Comparison of ENCODE assay signal across 8 cellular contexts in the genomic region with DNA sequence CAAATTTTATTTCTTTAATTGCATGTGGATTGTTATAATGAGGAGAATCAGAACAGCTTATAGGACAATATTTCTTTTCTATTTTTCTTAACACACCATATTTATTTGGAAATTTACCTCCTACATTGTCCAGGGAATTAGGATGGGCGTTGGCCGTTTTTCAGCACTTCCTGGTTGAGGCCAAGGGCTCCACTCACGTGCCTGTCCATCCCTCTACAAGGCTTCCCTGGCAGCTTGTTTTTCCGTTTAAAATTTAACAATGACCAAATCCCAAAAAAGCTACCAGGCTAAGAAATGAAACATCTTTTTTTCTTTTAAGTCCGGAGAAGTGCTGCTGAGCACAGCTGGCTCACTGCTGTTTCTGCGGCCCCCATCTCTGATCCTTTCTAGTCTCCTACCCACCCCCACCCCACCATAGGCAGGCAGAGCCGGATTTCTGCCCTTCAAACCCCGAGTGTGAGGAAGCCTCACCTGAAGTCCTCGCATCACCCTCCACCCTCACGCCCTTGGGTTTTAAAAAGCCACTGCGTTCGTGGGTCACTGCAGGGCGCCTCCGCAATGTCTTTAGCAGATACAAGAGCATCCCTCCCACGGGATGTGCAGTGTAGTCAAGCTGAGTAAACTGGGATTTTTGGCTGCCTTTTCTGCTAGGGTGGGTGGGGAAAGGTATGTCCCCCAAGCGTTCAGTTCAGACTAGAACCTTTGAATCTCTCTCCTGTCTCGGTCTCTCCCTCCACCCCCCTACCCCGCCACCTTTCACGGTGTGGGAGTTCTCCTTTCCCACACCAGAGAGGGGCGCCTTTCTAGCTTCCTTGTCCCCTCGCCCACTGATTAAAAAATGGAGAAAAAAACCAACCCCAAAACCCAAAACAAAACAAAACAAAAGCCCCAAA. TPM values are rescaled to one million over a fixed set of nuclear protein-coding genes. Genes with fewer than 3 reads are reported as not detected.
A peak's percentile ranks its signal among the peaks of the same experiment; 100 is the strongest.
DNase-seq lines count a peak whose midpoint lies in the region; ATAC-seq and TF ChIP-seq lines count a peak whose summit lies in the region.

No MANE protein-coding gene starts in this region.

- ATAC-seq in GM18511 (IDR thresholded peaks at IDR 0.05; ENCODE audit: unreplicated experiment) (peak; percentile 7), GM18858 (IDR thresholded peaks at IDR 0.05; ENCODE audit: unreplicated experiment) (no peak)

- no peaks in the 10 kb centered on the region for H3K9me3 Mint-ChIP-seq in MCF 10A (ENCODE audit: unreplicated experiment)
- H3K9me3 Mint-ChIP-seq in immature natural killer cell = no peaks in the 10 kb centered on the region

- DNase-seq in AML-193 (lab: John Stamatoyannopoulos, UW) (peak; percentile 26 to 30), MG63 (peak; percentile 74), MCF 10A (ENCODE audit: unreplicated experiment) (peak; percentile 26), immature natural killer cell (no peak), NCI-H1436 (lab: John Stamatoyannopoulos, UW) (no peak)
- DNase-seq in stimulated activated CD4-positive, alpha-beta T cell treated with anti-CD3 and anti-CD28 coated beads, Interleukin-2, amount 100 ng/mL, for 48 hours = peak; percentile 7 to 8

- TF ChIP-seq CTCF in MCF 10A (IDR thresholded peaks at IDR 0.05; ENCODE audit: unreplicated experiment) = no peak

- H3K4me3 Mint-ChIP-seq in MCF 10A (ENCODE audit: unreplicated experiment) (peak overlapping the region; percentile 85), immature natural killer cell (peak overlapping the region; percentile 83 to 94 (median 91))

- no TSS peak for BruUV-seq in MCF 10A (replicated peaks; lab: Mats Ljungman, UMichigan)

- H3K27me3 ChIP-seq in MG63 = no peaks in the 10 kb centered on the region

- intact Hi-C loops in MCF 10A (cut with micrococcal nuclease) = no loop called here

- POLR2A ChIA-PET in MCF 10A (lab: Yijun Ruan, JAX) = interaction anchor here (1.0 to 1.1 kb wide), 4 partner anchors 18 to 37 kb away, joined by 3 read pairs; no protein-coding TSS in a partner anchor

- H3K4me3 ChIP-seq in MG63 = peak overlapping the region; percentile 81

- H3K9me3 ChIP-seq in MG63 = peaks cover 5% of the 10 kb centered on the region; the same call in 1 of the 2 replicates

- no peaks in the 10 kb centered on the region for H3K27me3 Mint-ChIP-seq in MCF 10A (ENCODE audit: insufficient read depth, unreplicated experiment)
- peaks cover 0 to 9% (median 2%) of the 10 kb centered on the region in 3 donors for H3K27me3 Mint-ChIP-seq in immature natural killer cell (ENCODE audit: low read depth in 3 of 3)

- H3K36me3 Mint-ChIP-seq in MCF 10A (ENCODE audit: insufficient read depth, unreplicated experiment) (no peaks in the 10 kb centered on the region), immature natural killer cell (no peaks in the 10 kb centered on the region)

- CTCF ChIA-PET in MCF 10A (lab: Yijun Ruan, JAX) = no interaction called here

- H3K4me1 Mint-ChIP-seq in MCF 10A (ENCODE audit: insufficient read depth, unreplicated experiment) (peaks cover 4% of the 10 kb centered on the region), immature natural killer cell (peaks cover 15 to 26% of the 10 kb centered on the region in 2 donors)

- no peaks in the 10 kb centered on the region; the same call in 1 of the 2 replicates for H3K36me3 ChIP-seq in MG63

- peak overlapping the region; percentile 92 for H3K27ac Mint-ChIP-seq in MCF 10A (ENCODE audit: low read depth, unreplicated experiment)
- peak overlapping the region in 5 of 6 donors; percentile 62 to 87 (median 77) for H3K27ac Mint-ChIP-seq in immature natural killer cell

RNA-seq across cellular contexts. Expression of gene FAR2, which starts 0.8 kb away (rescaled TPM):
- total RNA-seq in MG63 (2014; rRNA removed; shearing (Covaris generic); ENCODE audit: low replicate concordance) = 19.5 and 30.8 TPM in 2 replicates
- total RNA-seq in MCF 10A (2022) = 1.7 TPM in 2 replicates
- polyA plus RNA-seq in immature natural killer cell = 1 to 10 TPM in 2 of 3 donors, not detected in 1; 1.5 to 1.8 TPM

Comparison
In these comparisons a context has a peak if more than half of its experiments do, and no peak if none do; other contexts are left out.
1. DNase-seq: peak in AML-193 (2 of 2), MG63 (single experiment), MCF 10A (single experiment) and stimulated activated CD4-positive, alpha-beta T cell treated with anti-CD3 and anti-CD28 coated beads, Interleukin-2, amount 100 ng/mL, for 48 hours (2 of 2); none in immature natural killer cell (0 of 3) and NCI-H1436 (single experiment).